Comparison of ENCODE assay signal across 8 cellular contexts in the genomic region with DNA sequence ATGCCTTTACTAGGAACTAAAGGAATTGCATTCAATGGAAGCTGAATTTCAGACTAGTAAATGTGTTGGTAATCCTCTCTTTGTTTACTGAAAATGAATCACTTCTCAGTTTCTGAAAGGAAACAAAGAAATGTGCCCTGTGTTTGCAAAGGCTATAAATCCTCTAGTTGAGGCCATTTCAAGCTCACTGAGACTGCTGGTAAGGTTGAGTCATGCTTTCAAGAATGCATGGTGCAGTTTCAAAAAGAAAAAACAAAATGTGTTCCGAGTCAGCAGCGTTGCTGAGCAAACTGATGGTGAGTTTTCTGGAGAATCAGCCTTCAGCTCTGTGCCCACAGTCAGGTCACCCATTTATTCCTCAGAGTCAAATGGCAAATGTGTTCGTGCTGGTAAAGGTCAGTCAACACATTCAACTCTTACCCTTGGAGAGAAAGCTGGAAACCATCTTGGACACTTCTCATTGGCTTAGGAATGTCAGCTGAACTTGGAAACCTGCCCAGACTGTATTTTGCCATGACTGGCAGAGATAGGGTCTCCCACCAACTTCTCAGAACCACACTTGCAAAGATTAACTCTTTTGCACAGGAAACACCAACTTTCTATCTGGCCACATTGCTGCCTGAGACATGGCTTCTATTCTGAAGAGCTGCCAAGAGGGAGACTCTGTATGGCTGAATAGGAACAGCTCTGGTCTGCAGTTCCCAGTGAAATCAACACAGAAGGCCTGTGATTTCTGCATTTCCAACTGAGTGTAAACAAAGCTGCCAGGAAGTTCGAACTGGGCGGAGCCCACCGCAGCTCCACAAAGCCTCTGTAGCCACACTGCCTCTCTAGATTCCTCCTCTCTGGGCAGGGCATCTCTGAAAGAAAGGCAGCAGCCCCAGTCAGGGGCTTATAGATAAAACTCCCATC.
A peak's percentile ranks its signal among the peaks of the same experiment; 100 is the strongest.
DNase-seq lines count a peak whose midpoint lies in the region; ATAC-seq and TF ChIP-seq lines count a peak whose summit lies in the region.

No MANE protein-coding gene starts in this region.

- peaks cover 22% of the 10 kb centered on the region for H3K9me3 ChIP-seq in mesodermal cell (ENCODE audit: control insufficient read depth, low read length)

- peak overlapping the region; percentile 12 for H3K4me3 ChIP-seq in mesodermal cell (ENCODE audit: extremely low read depth, insufficient read depth, low read length, poor library complexity, severe bottlenecking)

- no peak for TF ChIP-seq POLR2A in GM18505 (IDR thresholded peaks at IDR 0.05; ENCODE audit: borderline replicate concordance, extremely low read depth, insufficient read depth, insufficient read length)

- no peaks in the 10 kb centered on the region for H3K36me3 ChIP-seq in mesodermal cell (ENCODE audit: control insufficient read depth, insufficient read depth, low read length)

- DNase-seq in AG08395 (ENCODE audit: low spot score) (peak; percentile 83), NCI-H446 (lab: John Stamatoyannopoulos, UW) (peak; percentile 31 to 83), KG1 (lab: John Stamatoyannopoulos, UW) (no peak), NCI-H2227 (lab: John Stamatoyannopoulos, UW; ENCODE audit: unreplicated experiment) (no peak)

- H3K27ac ChIP-seq in cingulate gyrus (ENCODE audit: low read depth, low read length) (peak overlapping the region; percentile 39), mesodermal cell (ENCODE audit: low read depth, low read length, severe bottlenecking) (peak overlapping the region; percentile 99)

- 28 to 37% methylated on average over 3 to 4 of the region's 6 CpGs for WGBS in mesodermal cell (ENCODE audit: insufficient coverage in 2 of 2), 2 experiments

- H3K4me1 ChIP-seq in mesodermal cell (ENCODE audit: control insufficient read depth, insufficient read depth, low read length, poor library complexity, severe bottlenecking), result peaks cover 23% of the 10 kb centered on the region

- ATAC-seq in GM18505 (IDR thresholded peaks at IDR 0.05; ENCODE audit: unreplicated experiment), result peak; percentile 90
- ATAC-seq in HG02763 (IDR thresholded peaks at IDR 0.05; ENCODE audit: unreplicated experiment), result peak; percentile 90

Comparison
In these comparisons a context has a peak if more than half of its experiments do, and no peak if none do; other contexts are left out.
1. DNase-seq: peak in AG08395 (single experiment) and NCI-H446 (2 of 2); none in KG1 (single experiment) and NCI-H2227 (single experiment).